In genomic region chr11:120330045-120330444, GRCh38 we compare ENCODE assay signal across 14 cellular contexts.
"Had no signal": no experiment of that assay in that cellular context is flagged by ENCODE, and none has a peak within 500 bp of the region (broad histone marks: within the 10 kb centered on the region; RNA-seq: fewer than 3 reads in every experiment).

No MANE protein-coding gene starts in this region.

- DNase-seq: activated B cell treated with CpG ODN at 0.5 μM for 24 hours; activated CD4-positive, alpha-beta T cell treated with anti-CD3 and anti-CD28 coated beads, Interleukin-2, amount 10 ng/mL, durations not matched to agents 24 days and 14 days; activated CD8-positive, alpha-beta memory T cell treated with anti-CD3 and anti-CD28 coated beads for 24 hours; activated naive CD4-positive, alpha-beta T cell treated with anti-CD3 and anti-CD28 coated beads, Interleukin-2, amount 10 ng/mL, durations not matched to agents 7 days and 5 days; activated T-cell treated with anti-CD3 and anti-CD28 coated beads for 4 hours; effector memory CD4-positive, alpha-beta T cell; lower lobe of right lung; naive B cell; T-cell; tibial artery had no signal

- H3K4me3 ChIP-seq: lower lobe of right lung, smooth muscle cell, tibial artery had no signal

- H3K36me3 Mint-ChIP-seq: activated naive CD4-positive, alpha-beta T cell treated with anti-CD3 and anti-CD28 coated beads, Interleukin-2, amount 10 ng/mL, durations not matched to agents 7 days and 5 days; naive B cell; T-cell had no signal

- ATAC-seq: activated T-helper 17 cell treated with anti-CD3 and anti-CD28 coated beads, Interleukin-2, amount 50 U/mL, for 72 hours; lower lobe of right lung; right cardiac atrium; T-cell had no signal

- H3K27ac Mint-ChIP-seq: activated B cell treated with CpG ODN at 0.5 μM for 24 hours; activated CD4-positive, alpha-beta T cell treated with anti-CD3 and anti-CD28 coated beads, Interleukin-2, amount 10 ng/mL, durations not matched to agents 24 days and 14 days; activated naive CD4-positive, alpha-beta T cell treated with anti-CD3 and anti-CD28 coated beads, Interleukin-2, amount 10 ng/mL, durations not matched to agents 7 days and 5 days; activated T-helper 17 cell treated with anti-CD3 and anti-CD28 coated beads, Interleukin-2, amount 50 U/mL, for 72 hours; naive B cell; T-cell had no signal

- H3K27ac ChIP-seq: lower lobe of right lung had no signal

- H3K4me2 ChIP-seq: smooth muscle cell had no signal

- H3K9me3 Mint-ChIP-seq: activated B cell treated with CpG ODN at 0.5 μM for 24 hours; activated naive CD4-positive, alpha-beta T cell treated with anti-CD3 and anti-CD28 coated beads, Interleukin-2, amount 10 ng/mL, durations not matched to agents 7 days and 5 days; activated T-helper 17 cell treated with anti-CD3 and anti-CD28 coated beads, Interleukin-2, amount 50 U/mL, for 72 hours; central memory CD8-positive, alpha-beta T cell; naive B cell; T-cell had no signal

- H3K4me3 Mint-ChIP-seq: activated B cell treated with CpG ODN at 0.5 μM for 24 hours; activated CD4-positive, alpha-beta T cell treated with anti-CD3 and anti-CD28 coated beads, Interleukin-2, amount 10 ng/mL, durations not matched to agents 24 days and 14 days; activated naive CD4-positive, alpha-beta T cell treated with anti-CD3 and anti-CD28 coated beads, Interleukin-2, amount 10 ng/mL, durations not matched to agents 7 days and 5 days; activated T-helper 17 cell treated with anti-CD3 and anti-CD28 coated beads, Interleukin-2, amount 50 U/mL, for 72 hours; central memory CD8-positive, alpha-beta T cell; naive B cell; T-cell had no signal

- H3K9me3 ChIP-seq: lower lobe of right lung, tibial artery had no signal

- H3K27me3 ChIP-seq: tibial artery had no signal
